Comparison of ENCODE assay signal across 1 cellular context in the genomic region with DNA sequence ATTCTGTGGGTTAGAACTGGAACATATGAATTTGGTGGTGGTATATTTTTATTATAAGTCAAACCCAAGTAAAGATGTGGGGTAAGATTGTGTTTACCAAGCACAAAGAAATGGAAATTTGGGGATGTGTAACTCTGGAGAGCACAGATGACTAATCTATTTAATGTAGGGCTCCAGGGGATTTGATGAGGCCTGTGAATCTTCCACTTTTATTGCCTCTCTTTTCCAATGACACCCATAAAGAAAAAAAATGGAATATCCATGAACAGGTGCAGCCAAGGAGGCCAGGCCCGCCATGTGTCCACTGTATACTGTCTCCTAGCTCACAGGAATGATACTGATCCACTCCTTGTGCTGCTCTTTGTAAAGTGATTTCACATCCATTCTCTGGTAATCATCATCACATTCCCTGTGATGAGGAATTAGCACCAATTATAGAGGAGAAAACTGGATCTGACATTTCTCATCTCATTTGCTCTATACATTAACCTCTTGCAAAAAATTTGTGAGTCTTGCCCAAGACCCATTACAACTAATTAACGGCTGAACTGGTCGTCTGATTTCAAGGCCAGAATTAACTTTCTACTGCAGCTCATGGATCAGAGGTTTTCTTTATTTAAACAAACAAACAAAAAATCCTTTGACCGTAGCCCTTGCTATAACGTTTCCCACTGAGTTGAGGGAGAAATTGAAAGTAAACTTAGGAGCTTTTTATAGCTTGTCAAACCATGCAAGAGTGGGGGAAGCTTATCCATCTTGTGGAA.
A peak's percentile ranks its signal among the peaks of the same experiment; 100 is the strongest.
TF ChIP-seq lines count a peak whose summit lies in the region.

No MANE protein-coding gene starts in this region.

TF ChIP-seq in GM12878, 131 proteins besides CTCF, POLR2A, EP300 and RAD21:
- 0 out of 2 replicates have a peak, but pooled peaks have one; percentile 42 for TF ChIP-seq MXI1 (IDR thresholded peaks at IDR 0.05; ENCODE audit: low read depth, low read length)
- TF ChIP-seq POLR2AphosphoS2 (IDR thresholded peaks at IDR 0.05; ENCODE audit: low read depth, low read length) = 0 out of 2 replicates have a peak, but pooled peaks have one; percentile 13
- no peak for TF ChIP-seq IKZF2 (IDR thresholded peaks at IDR 0.05)
- TF ChIP-seq FOXM1 (IDR thresholded peaks at IDR 0.05; ENCODE audit: low read depth, low read length) = no peak
- TF ChIP-seq, protein P1, sequence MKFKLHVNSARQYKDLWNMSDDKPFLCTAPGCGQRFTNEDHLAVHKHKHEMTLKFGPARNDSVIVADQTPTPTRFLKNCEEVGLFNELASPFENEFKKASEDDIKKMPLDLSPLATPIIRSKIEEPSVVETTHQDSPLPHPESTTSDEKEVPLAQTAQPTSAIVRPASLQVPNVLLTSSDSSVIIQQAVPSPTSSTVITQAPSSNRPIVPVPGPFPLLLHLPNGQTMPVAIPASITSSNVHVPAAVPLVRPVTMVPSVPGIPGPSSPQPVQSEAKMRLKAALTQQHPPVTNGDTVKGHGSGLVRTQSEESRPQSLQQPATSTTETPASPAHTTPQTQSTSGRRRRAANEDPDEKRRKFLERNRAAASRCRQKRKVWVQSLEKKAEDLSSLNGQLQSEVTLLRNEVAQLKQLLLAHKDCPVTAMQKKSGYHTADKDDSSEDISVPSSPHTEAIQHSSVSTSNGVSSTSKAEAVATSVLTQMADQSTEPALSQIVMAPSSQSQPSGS (IDR thresholded peaks at IDR 0.05; ENCODE audit: low read length) = no peak
- TF ChIP-seq PAX5 (IDR thresholded peaks at IDR 0.05; ENCODE audit: borderline replicate concordance, low read depth, low read length) = no peak
- no peak for TF ChIP-seq WRNIP1 (IDR thresholded peaks at IDR 0.05; ENCODE audit: borderline replicate concordance, low read depth, low read length)
- no peak for TF ChIP-seq NRF1 (conservative IDR thresholded peaks at IDR 0.05; ENCODE audit: low read depth, low read length)
- no peak for TF ChIP-seq YY1 (IDR thresholded peaks at IDR 0.05; ENCODE audit: low read depth, low read length)
- TF ChIP-seq, protein P2, sequence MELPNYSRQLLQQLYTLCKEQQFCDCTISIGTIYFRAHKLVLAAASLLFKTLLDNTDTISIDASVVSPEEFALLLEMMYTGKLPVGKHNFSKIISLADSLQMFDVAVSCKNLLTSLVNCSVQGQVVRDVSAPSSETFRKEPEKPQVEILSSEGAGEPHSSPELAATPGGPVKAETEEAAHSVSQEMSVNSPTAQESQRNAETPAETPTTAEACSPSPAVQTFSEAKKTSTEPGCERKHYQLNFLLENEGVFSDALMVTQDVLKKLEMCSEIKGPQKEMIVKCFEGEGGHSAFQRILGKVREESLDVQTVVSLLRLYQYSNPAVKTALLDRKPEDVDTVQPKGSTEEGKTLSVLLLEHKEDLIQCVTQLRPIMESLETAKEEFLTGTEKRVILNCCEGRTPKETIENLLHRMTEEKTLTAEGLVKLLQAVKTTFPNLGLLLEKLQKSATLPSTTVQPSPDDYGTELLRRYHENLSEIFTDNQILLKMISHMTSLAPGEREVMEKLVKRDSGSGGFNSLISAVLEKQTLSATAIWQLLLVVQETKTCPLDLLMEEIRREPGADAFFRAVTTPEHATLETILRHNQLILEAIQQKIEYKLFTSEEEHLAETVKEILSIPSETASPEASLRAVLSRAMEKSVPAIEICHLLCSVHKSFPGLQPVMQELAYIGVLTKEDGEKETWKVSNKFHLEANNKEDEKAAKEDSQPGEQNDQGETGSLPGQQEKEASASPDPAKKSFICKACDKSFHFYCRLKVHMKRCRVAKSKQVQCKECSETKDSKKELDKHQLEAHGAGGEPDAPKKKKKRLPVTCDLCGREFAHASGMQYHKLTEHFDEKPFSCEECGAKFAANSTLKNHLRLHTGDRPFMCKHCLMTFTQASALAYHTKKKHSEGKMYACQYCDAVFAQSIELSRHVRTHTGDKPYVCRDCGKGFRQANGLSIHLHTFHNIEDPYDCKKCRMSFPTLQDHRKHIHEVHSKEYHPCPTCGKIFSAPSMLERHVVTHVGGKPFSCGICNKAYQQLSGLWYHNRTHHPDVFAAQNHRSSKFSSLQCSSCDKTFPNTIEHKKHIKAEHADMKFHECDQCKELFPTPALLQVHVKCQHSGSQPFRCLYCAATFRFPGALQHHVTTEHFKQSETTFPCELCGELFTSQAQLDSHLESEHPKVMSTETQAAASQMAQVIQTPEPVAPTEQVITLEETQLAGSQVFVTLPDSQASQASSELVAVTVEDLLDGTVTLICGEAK (IDR thresholded peaks at IDR 0.05; ENCODE audit: borderline replicate concordance) = peak; percentile 21; the same call in 1 of the 2 replicates
- no peak for TF ChIP-seq SMARCA5 (IDR thresholded peaks at IDR 0.05)
- TF ChIP-seq NFYA (IDR thresholded peaks at IDR 0.05; ENCODE audit: borderline replicate concordance, low read depth, low read length) = no peak
- TF ChIP-seq, protein P3, sequence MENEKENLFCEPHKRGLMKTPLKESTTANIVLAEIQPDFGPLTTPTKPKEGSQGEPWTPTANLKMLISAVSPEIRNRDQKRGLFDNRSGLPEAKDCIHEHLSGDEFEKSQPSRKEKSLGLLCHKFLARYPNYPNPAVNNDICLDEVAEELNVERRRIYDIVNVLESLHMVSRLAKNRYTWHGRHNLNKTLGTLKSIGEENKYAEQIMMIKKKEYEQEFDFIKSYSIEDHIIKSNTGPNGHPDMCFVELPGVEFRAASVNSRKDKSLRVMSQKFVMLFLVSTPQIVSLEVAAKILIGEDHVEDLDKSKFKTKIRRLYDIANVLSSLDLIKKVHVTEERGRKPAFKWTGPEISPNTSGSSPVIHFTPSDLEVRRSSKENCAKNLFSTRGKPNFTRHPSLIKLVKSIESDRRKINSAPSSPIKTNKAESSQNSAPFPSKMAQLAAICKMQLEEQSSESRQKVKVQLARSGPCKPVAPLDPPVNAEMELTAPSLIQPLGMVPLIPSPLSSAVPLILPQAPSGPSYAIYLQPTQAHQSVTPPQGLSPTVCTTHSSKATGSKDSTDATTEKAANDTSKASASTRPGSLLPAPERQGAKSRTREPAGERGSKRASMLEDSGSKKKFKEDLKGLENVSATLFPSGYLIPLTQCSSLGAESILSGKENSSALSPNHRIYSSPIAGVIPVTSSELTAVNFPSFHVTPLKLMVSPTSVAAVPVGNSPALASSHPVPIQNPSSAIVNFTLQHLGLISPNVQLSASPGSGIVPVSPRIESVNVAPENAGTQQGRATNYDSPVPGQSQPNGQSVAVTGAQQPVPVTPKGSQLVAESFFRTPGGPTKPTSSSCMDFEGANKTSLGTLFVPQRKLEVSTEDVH (IDR thresholded peaks at IDR 0.05; ENCODE audit: low read depth, partially characterized antibody) = no peak
- TF ChIP-seq CBX5 (IDR thresholded peaks at IDR 0.05; ENCODE audit: low read depth) = no peak
- TF ChIP-seq MEF2B (IDR thresholded peaks at IDR 0.05; ENCODE audit: partially characterized antibody, poor library complexity, severe bottlenecking) = no peak
- TF ChIP-seq SRF (IDR thresholded peaks at IDR 0.05; ENCODE audit: low read depth in 2 of 2, low read length in 2 of 2) = no peak
